ENCODE assay signal across 1 cellular context in the genomic region with DNA sequence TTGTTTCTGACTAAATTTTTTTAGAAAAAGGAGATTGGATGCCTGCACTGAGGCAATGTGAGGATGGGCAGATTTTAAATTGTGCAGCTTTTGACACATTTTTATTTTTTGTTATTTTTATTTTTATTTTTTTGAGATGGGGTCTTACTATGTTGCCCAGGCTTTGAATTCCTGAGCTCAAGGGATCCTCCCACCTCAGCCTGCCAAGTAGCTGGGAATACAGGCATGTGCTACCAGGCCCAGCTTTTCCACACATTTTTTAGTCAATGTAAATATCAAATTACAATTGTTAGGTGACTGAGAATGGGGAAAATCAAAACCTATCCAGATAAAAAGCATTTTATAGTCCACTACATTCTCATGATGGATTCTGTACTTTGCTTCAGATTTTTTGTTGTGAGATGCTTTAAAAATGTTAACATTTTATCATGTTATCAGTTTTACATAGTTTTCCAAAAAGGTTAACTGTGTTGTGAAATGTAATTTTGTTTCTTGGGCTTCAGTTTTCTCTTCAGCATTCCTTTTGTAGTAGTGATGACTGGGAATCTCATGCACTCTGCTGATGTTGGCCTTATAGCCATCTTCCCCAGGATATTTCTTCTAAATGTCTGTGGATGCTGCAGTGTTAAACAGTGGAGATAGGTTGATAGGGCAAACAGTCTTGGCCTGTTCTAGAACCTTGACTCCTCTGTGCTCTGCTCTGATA.
TF ChIP-seq lines count a peak whose summit lies in the region.

No MANE protein-coding gene starts in this region.

TF ChIP-seq in GM23338, 12 proteins besides CTCF, POLR2A, EP300 and RAD21 (continued from another document):
- TF ChIP-seq ZNF462 (CRISPR knock-in tag; IDR thresholded peaks at IDR 0.05): no peak
- TF ChIP-seq, protein P1, sequence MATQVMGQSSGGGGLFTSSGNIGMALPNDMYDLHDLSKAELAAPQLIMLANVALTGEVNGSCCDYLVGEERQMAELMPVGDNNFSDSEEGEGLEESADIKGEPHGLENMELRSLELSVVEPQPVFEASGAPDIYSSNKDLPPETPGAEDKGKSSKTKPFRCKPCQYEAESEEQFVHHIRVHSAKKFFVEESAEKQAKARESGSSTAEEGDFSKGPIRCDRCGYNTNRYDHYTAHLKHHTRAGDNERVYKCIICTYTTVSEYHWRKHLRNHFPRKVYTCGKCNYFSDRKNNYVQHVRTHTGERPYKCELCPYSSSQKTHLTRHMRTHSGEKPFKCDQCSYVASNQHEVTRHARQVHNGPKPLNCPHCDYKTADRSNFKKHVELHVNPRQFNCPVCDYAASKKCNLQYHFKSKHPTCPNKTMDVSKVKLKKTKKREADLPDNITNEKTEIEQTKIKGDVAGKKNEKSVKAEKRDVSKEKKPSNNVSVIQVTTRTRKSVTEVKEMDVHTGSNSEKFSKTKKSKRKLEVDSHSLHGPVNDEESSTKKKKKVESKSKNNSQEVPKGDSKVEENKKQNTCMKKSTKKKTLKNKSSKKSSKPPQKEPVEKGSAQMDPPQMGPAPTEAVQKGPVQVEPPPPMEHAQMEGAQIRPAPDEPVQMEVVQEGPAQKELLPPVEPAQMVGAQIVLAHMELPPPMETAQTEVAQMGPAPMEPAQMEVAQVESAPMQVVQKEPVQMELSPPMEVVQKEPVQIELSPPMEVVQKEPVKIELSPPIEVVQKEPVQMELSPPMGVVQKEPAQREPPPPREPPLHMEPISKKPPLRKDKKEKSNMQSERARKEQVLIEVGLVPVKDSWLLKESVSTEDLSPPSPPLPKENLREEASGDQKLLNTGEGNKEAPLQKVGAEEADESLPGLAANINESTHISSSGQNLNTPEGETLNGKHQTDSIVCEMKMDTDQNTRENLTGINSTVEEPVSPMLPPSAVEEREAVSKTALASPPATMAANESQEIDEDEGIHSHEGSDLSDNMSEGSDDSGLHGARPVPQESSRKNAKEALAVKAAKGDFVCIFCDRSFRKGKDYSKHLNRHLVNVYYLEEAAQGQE (IDR thresholded peaks at IDR 0.05; ENCODE audit: unreplicated experiment): no peak
- TF ChIP-seq STAT1 (IDR thresholded peaks at IDR 0.05; ENCODE audit: unreplicated experiment): no peak
